In the genomic region with DNA sequence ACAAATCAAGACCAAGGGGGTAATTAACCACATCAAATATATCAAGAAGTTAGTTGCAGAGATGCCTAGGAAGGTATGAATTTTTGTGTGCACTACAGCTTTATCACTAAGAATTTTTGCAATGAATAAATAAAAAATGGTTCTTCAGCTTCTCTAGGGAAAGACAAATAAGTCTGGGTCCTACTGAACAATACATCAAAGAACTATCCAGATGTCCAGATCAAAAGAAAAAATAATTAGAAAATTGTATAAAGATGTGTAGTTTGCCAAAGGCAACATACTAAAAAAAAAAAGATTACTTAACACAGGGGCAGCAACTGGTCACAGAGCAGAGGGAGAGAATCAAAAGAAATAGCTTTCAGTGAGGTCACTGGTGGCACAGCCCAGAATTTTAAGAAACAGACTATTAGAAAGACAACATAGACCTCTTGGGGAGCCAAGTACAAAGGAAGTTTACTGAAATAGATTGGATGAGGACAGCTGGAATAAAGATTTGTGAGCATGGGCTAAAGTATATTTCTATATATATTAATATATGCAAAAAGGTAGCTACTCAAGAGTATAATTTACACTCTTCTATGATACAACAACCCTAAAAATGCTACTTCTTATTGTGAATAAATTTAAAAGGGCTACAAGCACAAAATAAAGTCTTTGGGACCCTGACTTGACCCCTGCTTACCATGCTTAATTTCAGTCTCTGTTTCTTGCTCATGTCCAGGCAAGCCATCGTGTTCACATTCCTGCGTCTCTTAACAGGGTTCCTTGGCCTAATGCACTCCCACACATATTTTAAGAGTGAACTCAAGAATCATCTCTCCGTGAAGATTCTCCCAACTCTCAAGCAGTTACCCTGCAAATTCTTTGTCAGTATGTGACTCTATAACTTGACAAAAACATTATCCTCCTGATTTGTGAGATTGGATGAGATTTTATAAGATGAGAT, we compare ENCODE assay signal across 17 cellular contexts.
DNase-seq lines count a peak whose midpoint lies in the region; ATAC-seq, FAIRE-seq and TF ChIP-seq lines count a peak whose summit lies in the region.
"Had no signal": no experiment of that assay in that cellular context is flagged by ENCODE, and none has a peak within 500 bp of the region (broad histone marks: within the 10 kb centered on the region; RNA-seq: fewer than 3 reads in every experiment).

No MANE protein-coding gene starts in this region.

- no peak for TF ChIP-seq POLR2A in GM12892 (IDR thresholded peaks at IDR 0.05; ENCODE audit: low read depth, low read length)

- CTCF ChIA-PET in WTC11 (lab: Charles Lee), result no interaction called here

- H3K4me3 Mint-ChIP-seq in WTC11, result no peak overlapping the region
- peak overlapping the region; percentile 8 for H3K4me3 Mint-ChIP-seq in neural crest cell
- H3K4me3 Mint-ChIP-seq: activated naive CD8-positive, alpha-beta T cell treated with anti-CD3 and anti-CD28 coated beads, Interleukin-2, amount 50 U/mL, for 24 hours; T-cell had no signal

- peak; percentile 46 for DNase-seq in AG20443 (ENCODE audit: low spot score)
- DNase-seq in WTC11 (ENCODE audit: low spot score), result no peak
- DNase-seq in fibroblast of mammary gland (ENCODE audit: low read depth), result peak; percentile 28
- DNase-seq in neural crest cell (ENCODE audit: low read depth, low spot score), result no peak
- DNase-seq in GM12892 (ENCODE audit: insufficient read length), result no peak
- no peak for DNase-seq in SIG-M5 (lab: John Stamatoyannopoulos, UW)
- DNase-seq in activated CD8-positive, alpha-beta memory T cell treated with anti-CD3 and anti-CD28 coated beads for 24 hours, result no peak
- DNase-seq: activated CD4-positive, CD25-positive, alpha-beta regulatory T cell treated with anti-CD3 and anti-CD28 coated beads, Interleukin-2, amount 50 U/mL, for 72 hours; activated naive CD8-positive, alpha-beta T cell treated with anti-CD3 and anti-CD28 coated beads, Interleukin-2, amount 50 U/mL, for 24 hours; activated T-cell treated with anti-CD3 and anti-CD28 coated beads for 4 hours; left colon; NCI-H1417 treated with DMSO at 0.1 percent for 48 hours; NCI-H524; PC-3; T-cell; tibial artery had no signal

- FAIRE-seq in GM12892 (lab: Jason Lieb, UNC), result no peak

- H3K27ac Mint-ChIP-seq in WTC11 (peak overlapping the region; percentile 54), neural crest cell (ENCODE audit: unreplicated experiment) (peak overlapping the region; percentile 82)
- H3K27ac Mint-ChIP-seq: activated naive CD8-positive, alpha-beta T cell treated with anti-CD3 and anti-CD28 coated beads, Interleukin-2, amount 50 U/mL, for 24 hours; T-cell had no signal

- ATAC-seq in WTC11, result no peak
- no peak for ATAC-seq in GM19397 (IDR thresholded peaks at IDR 0.05; ENCODE audit: unreplicated experiment)
- ATAC-seq: activated naive CD8-positive, alpha-beta T cell treated with anti-CD3 and anti-CD28 coated beads, Interleukin-2, amount 50 U/mL, for 24 hours; left colon; PC-3; T-cell had no signal

- TF ChIP-seq CTCF in WTC11 (IDR thresholded peaks at IDR 0.05) (no peak), fibroblast of mammary gland (conservative IDR thresholded peaks at IDR 0.05; ENCODE audit: control insufficient read depth, insufficient read depth, low read depth, low read length) (no peak), neural crest cell (conservative IDR thresholded peaks at IDR 0.05) (no peak)

- H3K36me3 Mint-ChIP-seq in WTC11 (no peaks in the 10 kb centered on the region), neural crest cell (ENCODE audit: low read depth) (no peaks in the 10 kb centered on the region)
- H3K36me3 Mint-ChIP-seq: T-cell had no signal

- H3K4me3 ChIP-seq in fibroblast of mammary gland (ENCODE audit: control insufficient read depth, low read depth, low read length), result no peak overlapping the region
- H3K4me3 ChIP-seq: tibial artery had no signal

- POLR2A ChIA-PET in WTC11 (lab: Charles Lee), result no interaction called here

- no peaks in the 10 kb centered on the region for H3K4me1 Mint-ChIP-seq in WTC11
- peaks cover 38% of the 10 kb centered on the region for H3K4me1 Mint-ChIP-seq in neural crest cell
- H3K4me1 Mint-ChIP-seq: activated naive CD8-positive, alpha-beta T cell treated with anti-CD3 and anti-CD28 coated beads, Interleukin-2, amount 50 U/mL, for 24 hours; T-cell had no signal

- no peaks in the 10 kb centered on the region for H3K27me3 Mint-ChIP-seq in WTC11 (ENCODE audit: low read depth)
- no peaks in the 10 kb centered on the region for H3K27me3 Mint-ChIP-seq in neural crest cell (ENCODE audit: low read depth)
- H3K27me3 Mint-ChIP-seq: activated naive CD8-positive, alpha-beta T cell treated with anti-CD3 and anti-CD28 coated beads, Interleukin-2, amount 50 U/mL, for 24 hours; T-cell had no signal

- H3K9me3 Mint-ChIP-seq in WTC11 (no peaks in the 10 kb centered on the region), neural crest cell (no peaks in the 10 kb centered on the region)
- H3K9me3 Mint-ChIP-seq: activated naive CD8-positive, alpha-beta T cell treated with anti-CD3 and anti-CD28 coated beads, Interleukin-2, amount 50 U/mL, for 24 hours; T-cell had no signal

TF ChIP-seq in WTC11, 78 proteins besides CTCF, POLR2A, EP300 and RAD21:
- TF ChIP-seq ZNF423 (CRISPR knock-in tag; IDR thresholded peaks at IDR 0.05), result no peak
- TF ChIP-seq ZNF232 (CRISPR knock-in tag; IDR thresholded peaks at IDR 0.05), result no peak
- TF ChIP-seq FOXP1 (CRISPR knock-in tag; IDR thresholded peaks at IDR 0.05; ENCODE audit: borderline replicate concordance), result no peak
- no peak for TF ChIP-seq MXD4 (CRISPR knock-in tag; IDR thresholded peaks at IDR 0.05; ENCODE audit: borderline replicate concordance)
- no peak for TF ChIP-seq PRRX2 (CRISPR knock-in tag; IDR thresholded peaks at IDR 0.05)
- TF ChIP-seq RORB (CRISPR knock-in tag; IDR thresholded peaks at IDR 0.05), result no peak
- TF ChIP-seq, protein P1, sequence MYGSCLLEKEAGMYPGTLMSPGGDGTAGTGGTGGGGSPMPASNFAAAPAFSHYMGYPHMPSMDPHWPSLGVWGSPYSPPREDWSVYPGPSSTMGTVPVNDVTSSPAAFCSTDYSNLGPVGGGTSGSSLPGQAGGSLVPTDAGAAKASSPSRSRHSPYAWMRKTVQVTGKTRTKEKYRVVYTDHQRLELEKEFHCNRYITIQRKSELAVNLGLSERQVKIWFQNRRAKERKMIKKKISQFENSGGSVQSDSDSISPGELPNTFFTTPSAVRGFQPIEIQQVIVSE (CRISPR knock-in tag; IDR thresholded peaks at IDR 0.05; ENCODE audit: borderline replicate concordance), result no peak
- TF ChIP-seq, protein P2, sequence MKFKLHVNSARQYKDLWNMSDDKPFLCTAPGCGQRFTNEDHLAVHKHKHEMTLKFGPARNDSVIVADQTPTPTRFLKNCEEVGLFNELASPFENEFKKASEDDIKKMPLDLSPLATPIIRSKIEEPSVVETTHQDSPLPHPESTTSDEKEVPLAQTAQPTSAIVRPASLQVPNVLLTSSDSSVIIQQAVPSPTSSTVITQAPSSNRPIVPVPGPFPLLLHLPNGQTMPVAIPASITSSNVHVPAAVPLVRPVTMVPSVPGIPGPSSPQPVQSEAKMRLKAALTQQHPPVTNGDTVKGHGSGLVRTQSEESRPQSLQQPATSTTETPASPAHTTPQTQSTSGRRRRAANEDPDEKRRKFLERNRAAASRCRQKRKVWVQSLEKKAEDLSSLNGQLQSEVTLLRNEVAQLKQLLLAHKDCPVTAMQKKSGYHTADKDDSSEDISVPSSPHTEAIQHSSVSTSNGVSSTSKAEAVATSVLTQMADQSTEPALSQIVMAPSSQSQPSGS (CRISPR knock-in tag; IDR thresholded peaks at IDR 0.05; ENCODE audit: borderline replicate concordance, low read depth), result no peak
- TF ChIP-seq TEAD4 (CRISPR knock-in tag; IDR thresholded peaks at IDR 0.05), result no peak
- TF ChIP-seq, protein P3, sequence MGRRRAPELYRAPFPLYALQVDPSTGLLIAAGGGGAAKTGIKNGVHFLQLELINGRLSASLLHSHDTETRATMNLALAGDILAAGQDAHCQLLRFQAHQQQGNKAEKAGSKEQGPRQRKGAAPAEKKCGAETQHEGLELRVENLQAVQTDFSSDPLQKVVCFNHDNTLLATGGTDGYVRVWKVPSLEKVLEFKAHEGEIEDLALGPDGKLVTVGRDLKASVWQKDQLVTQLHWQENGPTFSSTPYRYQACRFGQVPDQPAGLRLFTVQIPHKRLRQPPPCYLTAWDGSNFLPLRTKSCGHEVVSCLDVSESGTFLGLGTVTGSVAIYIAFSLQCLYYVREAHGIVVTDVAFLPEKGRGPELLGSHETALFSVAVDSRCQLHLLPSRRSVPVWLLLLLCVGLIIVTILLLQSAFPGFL (CRISPR knock-in tag; IDR thresholded peaks at IDR 0.05; ENCODE audit: borderline replicate concordance), result no peak
- no peak for TF ChIP-seq SMAD3 (CRISPR knock-in tag; IDR thresholded peaks at IDR 0.05; ENCODE audit: borderline replicate concordance)
- TF ChIP-seq, protein P4, sequence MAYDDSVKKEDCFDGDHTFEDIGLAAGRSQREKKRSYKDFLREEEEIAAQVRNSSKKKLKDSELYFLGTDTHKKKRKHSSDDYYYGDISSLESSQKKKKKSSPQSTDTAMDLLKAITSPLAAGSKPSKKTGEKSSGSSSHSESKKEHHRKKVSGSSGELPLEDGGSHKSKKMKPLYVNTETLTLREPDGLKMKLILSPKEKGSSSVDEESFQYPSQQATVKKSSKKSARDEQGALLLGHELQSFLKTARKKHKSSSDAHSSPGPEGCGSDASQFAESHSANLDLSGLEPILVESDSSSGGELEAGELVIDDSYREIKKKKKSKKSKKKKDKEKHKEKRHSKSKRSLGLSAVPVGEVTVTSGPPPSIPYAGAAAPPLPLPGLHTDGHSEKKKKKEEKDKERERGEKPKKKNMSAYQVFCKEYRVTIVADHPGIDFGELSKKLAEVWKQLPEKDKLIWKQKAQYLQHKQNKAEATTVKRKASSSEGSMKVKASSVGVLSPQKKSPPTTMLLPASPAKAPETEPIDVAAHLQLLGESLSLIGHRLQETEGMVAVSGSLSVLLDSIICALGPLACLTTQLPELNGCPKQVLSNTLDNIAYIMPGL (CRISPR knock-in tag; IDR thresholded peaks at IDR 0.05), result no peak
- no peak for TF ChIP-seq SMAD4 (CRISPR knock-in tag; IDR thresholded peaks at IDR 0.05)

Comparison
In these comparisons a context has a peak if more than half of its experiments do, and no peak if none do; other contexts are left out.
1. DNase-seq: peak in AG20443 (single experiment) and fibroblast of mammary gland (single experiment); none in WTC11 (single experiment), neural crest cell (single experiment), GM12892 (single experiment), SIG-M5 (single experiment) and activated CD8-positive, alpha-beta memory T cell treated with anti-CD3 and anti-CD28 coated beads for 24 hours (single experiment).